ENCODE assay signal across 31 cellular contexts in the genomic region with DNA sequence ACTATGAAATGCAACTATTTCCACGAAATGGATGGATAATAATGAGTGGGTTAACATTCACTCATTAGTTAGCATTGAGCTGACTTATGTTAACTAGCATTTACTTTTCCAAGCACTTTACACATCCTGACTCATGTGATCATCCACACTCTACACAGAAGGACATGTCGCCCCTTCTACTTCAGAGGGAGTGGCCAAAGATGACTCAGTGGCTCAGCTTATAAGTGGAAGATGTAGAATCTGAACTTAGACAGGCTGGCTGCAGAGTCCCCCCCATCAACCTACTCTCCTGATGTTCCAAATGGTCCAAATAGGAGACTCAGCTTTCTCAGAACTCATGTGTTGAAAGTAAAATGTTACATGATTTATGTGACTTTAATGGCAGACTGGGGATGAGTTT.
"Had no signal": no experiment of that assay in that cellular context is flagged by ENCODE, and none has a peak within 500 bp of the region (broad histone marks: within the 10 kb centered on the region; RNA-seq: fewer than 3 reads in every experiment).

No MANE protein-coding gene starts in this region.

- H3K4me1 Mint-ChIP-seq: activated CD4-positive, alpha-beta T cell treated with anti-CD3 and anti-CD28 coated beads for 36 hours; activated CD4-positive, alpha-beta T cell treated with anti-CD3 and anti-CD28 coated beads, Interleukin-2, amount 10 ng/mL, durations not matched to agents 24 days and 14 days; activated CD8-positive, alpha-beta memory T cell treated with anti-CD3 and anti-CD28 coated beads, Interleukin-2, amount 10 ng/mL, durations not matched to agents 7 days and 5 days; activated naive CD4-positive, alpha-beta T cell treated with anti-CD3 and anti-CD28 coated beads, Interleukin-2, amount 50 U/mL, for 24 hours; activated naive CD8-positive, alpha-beta T cell treated with anti-CD3 and anti-CD28 coated beads for 36 hours; activated naive CD8-positive, alpha-beta T cell treated with anti-CD3 and anti-CD28 coated beads, Interleukin-2, amount 50 U/mL, for 24 hours had no signal

- H3K4me3 Mint-ChIP-seq: activated CD4-positive, alpha-beta memory T cell treated with anti-CD3 and anti-CD28 coated beads for 36 hours; activated CD4-positive, alpha-beta T cell treated with anti-CD3 and anti-CD28 coated beads for 36 hours; activated CD4-positive, alpha-beta T cell treated with anti-CD3 and anti-CD28 coated beads, Interleukin-2, amount 10 ng/mL, durations not matched to agents 24 days and 14 days; activated CD8-positive, alpha-beta memory T cell treated with anti-CD3 and anti-CD28 coated beads, Interleukin-2, amount 10 ng/mL, durations not matched to agents 7 days and 5 days; activated CD8-positive, alpha-beta T cell treated with anti-CD3 and anti-CD28 coated beads, Interleukin-2, amount 10 ng/mL, durations not matched to agents 7 days and 5 days; activated naive CD4-positive, alpha-beta T cell treated with anti-CD3 and anti-CD28 coated beads for 36 hours; activated naive CD4-positive, alpha-beta T cell treated with anti-CD3 and anti-CD28 coated beads, Interleukin-2, amount 50 U/mL, for 24 hours; activated naive CD8-positive, alpha-beta T cell treated with anti-CD3 and anti-CD28 coated beads for 36 hours; activated naive CD8-positive, alpha-beta T cell treated with anti-CD3 and anti-CD28 coated beads, Interleukin-2, amount 50 U/mL, for 24 hours; activated T-helper 1 cell treated with anti-CD3 and anti-CD28 coated beads, Interleukin-12 subunit alpha, Interleukin-12 subunit beta, Interleukin-2, Interleukin-4 antibody, amounts not matched to agents 30 ng/mL and 10 ng/mL and 1 ng/mL, durations not matched to agents 14 hours and 24 hours and 36 hours; endodermal cell had no signal

- DNase-seq: activated CD4-positive, alpha-beta memory T cell treated with anti-CD3 and anti-CD28 coated beads for 36 hours; activated CD4-positive, alpha-beta T cell treated with anti-CD3 and anti-CD28 coated beads for 36 hours; activated CD4-positive, alpha-beta T cell treated with anti-CD3 and anti-CD28 coated beads, Interleukin-2, amount 10 ng/mL, durations not matched to agents 24 days and 14 days; activated CD4-positive, CD25-positive, alpha-beta regulatory T cell; activated CD4-positive, CD25-positive, alpha-beta regulatory T cell treated with anti-CD3 and anti-CD28 coated beads, Interleukin-2, amount 50 U/mL, for 72 hours; activated CD8-positive, alpha-beta memory T cell treated with anti-CD3 and anti-CD28 coated beads, Interleukin-2, amount 10 ng/mL, durations not matched to agents 7 days and 5 days; activated CD8-positive, alpha-beta memory T cell treated with anti-CD3 and anti-CD28 coated beads, Interleukin-2, amount 50 U/mL, for 4 hours; activated CD8-positive, alpha-beta T cell treated with anti-CD3 and anti-CD28 coated beads, Interleukin-2, amount 10 ng/mL, durations not matched to agents 7 days and 5 days; activated effector memory CD4-positive, alpha-beta T cell treated with anti-CD3 and anti-CD28 coated beads, Interleukin-2, amount 50 U/mL, for 16 hours; activated naive CD4-positive, alpha-beta T cell treated with anti-CD3 and anti-CD28 coated beads for 36 hours; activated naive CD8-positive, alpha-beta T cell treated with anti-CD3 and anti-CD28 coated beads for 36 hours; activated naive CD8-positive, alpha-beta T cell treated with anti-CD3 and anti-CD28 coated beads, Interleukin-2, amount 50 U/mL, for 24 hours; activated T-cell treated with anti-CD3 and anti-CD28 coated beads, Interleukin-2, amount 50 U/mL, for 1 hour; activated T-cell treated with anti-CD3 and anti-CD28 coated beads, Interleukin-2, amount 50 U/mL, for 48 hours; adrenal gland; aorta; body of pancreas; central memory CD4-positive, alpha-beta T cell; cerebellar nuclear complex; colonic mucosa; effector memory CD4-positive, alpha-beta T cell; endodermal cell; foreskin melanocyte; heart right ventricle; T-helper 2 cell had no signal

- H3K27me3 Mint-ChIP-seq: activated CD4-positive, alpha-beta T cell treated with anti-CD3 and anti-CD28 coated beads for 36 hours; activated CD4-positive, alpha-beta T cell treated with anti-CD3 and anti-CD28 coated beads, Interleukin-2, amount 10 ng/mL, durations not matched to agents 24 days and 14 days; activated CD8-positive, alpha-beta memory T cell treated with anti-CD3 and anti-CD28 coated beads, Interleukin-2, amount 10 ng/mL, durations not matched to agents 7 days and 5 days; activated naive CD4-positive, alpha-beta T cell treated with anti-CD3 and anti-CD28 coated beads, Interleukin-2, amount 50 U/mL, for 24 hours; activated naive CD8-positive, alpha-beta T cell treated with anti-CD3 and anti-CD28 coated beads for 36 hours; activated naive CD8-positive, alpha-beta T cell treated with anti-CD3 and anti-CD28 coated beads, Interleukin-2, amount 50 U/mL, for 24 hours had no signal

- H3K36me3 Mint-ChIP-seq: activated CD4-positive, alpha-beta memory T cell treated with anti-CD3 and anti-CD28 coated beads for 36 hours; activated CD8-positive, alpha-beta memory T cell treated with anti-CD3 and anti-CD28 coated beads, Interleukin-2, amount 10 ng/mL, durations not matched to agents 7 days and 5 days; activated naive CD4-positive, alpha-beta T cell treated with anti-CD3 and anti-CD28 coated beads, Interleukin-2, amount 50 U/mL, for 24 hours; activated naive CD8-positive, alpha-beta T cell treated with anti-CD3 and anti-CD28 coated beads for 36 hours had no signal

- H3K27me3 ChIP-seq: adrenal gland, body of pancreas, cardiac muscle cell, colonic mucosa, gastroesophageal sphincter, heart right ventricle had no signal

- H3K9me3 Mint-ChIP-seq: activated CD4-positive, alpha-beta memory T cell treated with anti-CD3 and anti-CD28 coated beads for 36 hours; activated CD4-positive, alpha-beta T cell treated with anti-CD3 and anti-CD28 coated beads, Interleukin-2, amount 10 ng/mL, durations not matched to agents 24 days and 14 days; activated naive CD4-positive, alpha-beta T cell treated with anti-CD3 and anti-CD28 coated beads for 36 hours; activated naive CD4-positive, alpha-beta T cell treated with anti-CD3 and anti-CD28 coated beads, Interleukin-2, amount 50 U/mL, for 24 hours; activated naive CD8-positive, alpha-beta T cell treated with anti-CD3 and anti-CD28 coated beads for 36 hours; activated naive CD8-positive, alpha-beta T cell treated with anti-CD3 and anti-CD28 coated beads, Interleukin-2, amount 50 U/mL, for 24 hours; activated T-helper 1 cell treated with anti-CD3 and anti-CD28 coated beads, Interleukin-12 subunit alpha, Interleukin-12 subunit beta, Interleukin-2, Interleukin-4 antibody, amounts not matched to agents 30 ng/mL and 10 ng/mL and 1 ng/mL, durations not matched to agents 14 hours and 24 hours and 36 hours; endodermal cell had no signal

- H3K9me3 ChIP-seq: adrenal gland, body of pancreas, colonic mucosa, gastroesophageal sphincter, heart right ventricle had no signal

- H3K27ac ChIP-seq: adrenal gland, body of pancreas, cardiac muscle cell, colonic mucosa, gastroesophageal sphincter, heart right ventricle had no signal

- H3K4me1 ChIP-seq: adrenal gland, body of pancreas, colonic mucosa, gastroesophageal sphincter, heart right ventricle had no signal

- H3K4me3 ChIP-seq: adrenal gland, body of pancreas, cardiac muscle cell, colonic mucosa, gastroesophageal sphincter, heart right ventricle had no signal

- H3K27ac Mint-ChIP-seq: activated CD4-positive, alpha-beta memory T cell treated with anti-CD3 and anti-CD28 coated beads for 36 hours; activated CD4-positive, alpha-beta T cell treated with anti-CD3 and anti-CD28 coated beads for 36 hours; activated CD4-positive, alpha-beta T cell treated with anti-CD3 and anti-CD28 coated beads, Interleukin-2, amount 10 ng/mL, durations not matched to agents 24 days and 14 days; activated CD8-positive, alpha-beta memory T cell treated with anti-CD3 and anti-CD28 coated beads, Interleukin-2, amount 10 ng/mL, durations not matched to agents 7 days and 5 days; activated CD8-positive, alpha-beta T cell treated with anti-CD3 and anti-CD28 coated beads, Interleukin-2, amount 10 ng/mL, durations not matched to agents 7 days and 5 days; activated naive CD4-positive, alpha-beta T cell treated with anti-CD3 and anti-CD28 coated beads for 36 hours; activated naive CD4-positive, alpha-beta T cell treated with anti-CD3 and anti-CD28 coated beads, Interleukin-2, amount 50 U/mL, for 24 hours; activated naive CD8-positive, alpha-beta T cell treated with anti-CD3 and anti-CD28 coated beads for 36 hours; activated naive CD8-positive, alpha-beta T cell treated with anti-CD3 and anti-CD28 coated beads, Interleukin-2, amount 50 U/mL, for 24 hours; activated T-helper 1 cell treated with anti-CD3 and anti-CD28 coated beads, Interleukin-12 subunit alpha, Interleukin-12 subunit beta, Interleukin-2, Interleukin-4 antibody, amounts not matched to agents 30 ng/mL and 10 ng/mL and 1 ng/mL, durations not matched to agents 14 hours and 24 hours and 36 hours; activated T-helper 2 cell treated with anti-CD3 and anti-CD28 coated beads, Interferon-gamma antibody, Interleukin-2, Interleukin-4, amounts not matched to agents 10 μg/mL and 5 μg/mL and 100 μg/mL, durations not matched to agents 14 hours and 24 hours and 36 hours; endodermal cell had no signal

- ATAC-seq: activated CD4-positive, alpha-beta T cell treated with anti-CD3 and anti-CD28 coated beads for 36 hours; activated CD8-positive, alpha-beta memory T cell treated with anti-CD3 and anti-CD28 coated beads, Interleukin-2, amount 10 ng/mL, durations not matched to agents 7 days and 5 days; activated CD8-positive, alpha-beta T cell treated with anti-CD3 and anti-CD28 coated beads, Interleukin-2, amount 10 ng/mL, durations not matched to agents 7 days and 5 days; activated naive CD8-positive, alpha-beta T cell treated with anti-CD3 and anti-CD28 coated beads, Interleukin-2, amount 50 U/mL, for 24 hours; body of pancreas; esophagus mucosa; gastroesophageal sphincter; heart right ventricle had no signal
